ENCODE assay signal across 1 cellular context in the genomic region with DNA sequence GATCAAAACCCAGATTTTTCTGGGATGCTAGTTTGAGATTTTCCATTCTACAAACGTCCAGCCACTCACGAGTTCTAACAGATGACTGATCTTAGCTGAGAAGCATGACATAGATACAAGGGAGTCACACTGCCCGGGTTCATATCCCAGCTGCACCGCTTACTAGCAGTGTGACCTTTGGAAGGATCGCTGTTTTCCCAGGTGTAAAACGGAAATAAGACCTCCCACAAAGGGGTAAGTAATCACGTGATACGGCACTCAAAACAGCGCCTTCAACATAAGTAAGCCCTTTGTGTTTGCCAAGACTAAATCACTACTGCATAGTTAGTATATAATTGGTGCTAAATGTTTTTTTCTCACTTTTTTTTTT.
TF ChIP-seq lines count a peak whose summit lies in the region.

No MANE protein-coding gene starts in this region.

TF ChIP-seq in HCT116, 20 proteins besides CTCF, POLR2A, EP300 and RAD21 (continued from another document):
- TF ChIP-seq, protein P1, sequence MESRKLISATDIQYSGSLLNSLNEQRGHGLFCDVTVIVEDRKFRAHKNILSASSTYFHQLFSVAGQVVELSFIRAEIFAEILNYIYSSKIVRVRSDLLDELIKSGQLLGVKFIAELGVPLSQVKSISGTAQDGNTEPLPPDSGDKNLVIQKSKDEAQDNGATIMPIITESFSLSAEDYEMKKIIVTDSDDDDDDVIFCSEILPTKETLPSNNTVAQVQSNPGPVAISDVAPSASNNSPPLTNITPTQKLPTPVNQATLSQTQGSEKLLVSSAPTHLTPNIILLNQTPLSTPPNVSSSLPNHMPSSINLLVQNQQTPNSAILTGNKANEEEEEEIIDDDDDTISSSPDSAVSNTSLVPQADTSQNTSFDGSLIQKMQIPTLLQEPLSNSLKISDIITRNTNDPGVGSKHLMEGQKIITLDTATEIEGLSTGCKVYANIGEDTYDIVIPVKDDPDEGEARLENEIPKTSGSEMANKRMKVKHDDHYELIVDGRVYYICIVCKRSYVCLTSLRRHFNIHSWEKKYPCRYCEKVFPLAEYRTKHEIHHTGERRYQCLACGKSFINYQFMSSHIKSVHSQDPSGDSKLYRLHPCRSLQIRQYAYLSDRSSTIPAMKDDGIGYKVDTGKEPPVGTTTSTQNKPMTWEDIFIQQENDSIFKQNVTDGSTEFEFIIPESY (IDR thresholded peaks at IDR 0.05; ENCODE audit: extremely low read depth, insufficient replicate concordance, low read length): no peak
- TF ChIP-seq EGR1 (IDR thresholded peaks at IDR 0.05; ENCODE audit: low read depth) (no peak), YY1 (IDR thresholded peaks at IDR 0.05; ENCODE audit: extremely low read depth, insufficient replicate concordance, low read depth, low read length) (no peak), POLR2AphosphoS5 (IDR thresholded peaks at IDR 0.05; ENCODE audit: low read depth, low read length) (no peak), SIN3A (IDR thresholded peaks at IDR 0.05; ENCODE audit: low read depth) (no peak), SRF (IDR thresholded peaks at IDR 0.05; ENCODE audit: low read depth) (no peak), JUND (IDR thresholded peaks at IDR 0.05) (no peak), FOSL1 (IDR thresholded peaks at IDR 0.05; ENCODE audit: low read depth) (no peak), ZNF274 (IDR thresholded peaks at IDR 0.05; ENCODE audit: low read depth, low read length) (no peak)
- TF ChIP-seq, protein P2, sequence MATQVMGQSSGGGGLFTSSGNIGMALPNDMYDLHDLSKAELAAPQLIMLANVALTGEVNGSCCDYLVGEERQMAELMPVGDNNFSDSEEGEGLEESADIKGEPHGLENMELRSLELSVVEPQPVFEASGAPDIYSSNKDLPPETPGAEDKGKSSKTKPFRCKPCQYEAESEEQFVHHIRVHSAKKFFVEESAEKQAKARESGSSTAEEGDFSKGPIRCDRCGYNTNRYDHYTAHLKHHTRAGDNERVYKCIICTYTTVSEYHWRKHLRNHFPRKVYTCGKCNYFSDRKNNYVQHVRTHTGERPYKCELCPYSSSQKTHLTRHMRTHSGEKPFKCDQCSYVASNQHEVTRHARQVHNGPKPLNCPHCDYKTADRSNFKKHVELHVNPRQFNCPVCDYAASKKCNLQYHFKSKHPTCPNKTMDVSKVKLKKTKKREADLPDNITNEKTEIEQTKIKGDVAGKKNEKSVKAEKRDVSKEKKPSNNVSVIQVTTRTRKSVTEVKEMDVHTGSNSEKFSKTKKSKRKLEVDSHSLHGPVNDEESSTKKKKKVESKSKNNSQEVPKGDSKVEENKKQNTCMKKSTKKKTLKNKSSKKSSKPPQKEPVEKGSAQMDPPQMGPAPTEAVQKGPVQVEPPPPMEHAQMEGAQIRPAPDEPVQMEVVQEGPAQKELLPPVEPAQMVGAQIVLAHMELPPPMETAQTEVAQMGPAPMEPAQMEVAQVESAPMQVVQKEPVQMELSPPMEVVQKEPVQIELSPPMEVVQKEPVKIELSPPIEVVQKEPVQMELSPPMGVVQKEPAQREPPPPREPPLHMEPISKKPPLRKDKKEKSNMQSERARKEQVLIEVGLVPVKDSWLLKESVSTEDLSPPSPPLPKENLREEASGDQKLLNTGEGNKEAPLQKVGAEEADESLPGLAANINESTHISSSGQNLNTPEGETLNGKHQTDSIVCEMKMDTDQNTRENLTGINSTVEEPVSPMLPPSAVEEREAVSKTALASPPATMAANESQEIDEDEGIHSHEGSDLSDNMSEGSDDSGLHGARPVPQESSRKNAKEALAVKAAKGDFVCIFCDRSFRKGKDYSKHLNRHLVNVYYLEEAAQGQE (IDR thresholded peaks at IDR 0.05; ENCODE audit: low read depth): no peak
- TF ChIP-seq, protein P3, sequence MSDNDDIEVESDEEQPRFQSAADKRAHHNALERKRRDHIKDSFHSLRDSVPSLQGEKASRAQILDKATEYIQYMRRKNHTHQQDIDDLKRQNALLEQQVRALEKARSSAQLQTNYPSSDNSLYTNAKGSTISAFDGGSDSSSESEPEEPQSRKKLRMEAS (IDR thresholded peaks at IDR 0.05): no peak
TF ChIP-seq in HCT116: peak in this region for 0.
